1 cellular context compared by ENCODE assay signal in genomic region chr20:36606171-36607116, GRCh38.
TF ChIP-seq lines count a peak whose summit lies in the region.

No MANE protein-coding gene starts in this region.

TF ChIP-seq in A549, 52 proteins besides CTCF, POLR2A, EP300 and RAD21 (continued from another document):
- TF ChIP-seq ELK1 (IDR thresholded peaks at IDR 0.05; ENCODE audit: low read depth, low read length) (no peak), ESRRA (IDR thresholded peaks at IDR 0.05; ENCODE audit: borderline replicate concordance, low read length) (peak; percentile 85), HOXB13 (CRISPR knock-in tag; IDR thresholded peaks at IDR 0.05; ENCODE audit: low read depth) (no peak), KDM5A (IDR thresholded peaks at IDR 0.05) (no peak)
- TF ChIP-seq, protein P1, sequence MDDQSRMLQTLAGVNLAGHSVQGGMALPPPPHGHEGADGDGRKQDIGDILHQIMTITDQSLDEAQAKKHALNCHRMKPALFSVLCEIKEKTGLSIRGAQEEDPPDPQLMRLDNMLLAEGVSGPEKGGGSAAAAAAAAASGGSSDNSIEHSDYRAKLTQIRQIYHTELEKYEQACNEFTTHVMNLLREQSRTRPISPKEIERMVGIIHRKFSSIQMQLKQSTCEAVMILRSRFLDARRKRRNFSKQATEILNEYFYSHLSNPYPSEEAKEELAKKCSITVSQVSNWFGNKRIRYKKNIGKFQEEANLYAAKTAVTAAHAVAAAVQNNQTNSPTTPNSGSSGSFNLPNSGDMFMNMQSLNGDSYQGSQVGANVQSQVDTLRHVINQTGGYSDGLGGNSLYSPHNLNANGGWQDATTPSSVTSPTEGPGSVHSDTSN (IDR thresholded peaks at IDR 0.05) = no peak
